1 cellular context compared by ENCODE assay signal in the genomic region with DNA sequence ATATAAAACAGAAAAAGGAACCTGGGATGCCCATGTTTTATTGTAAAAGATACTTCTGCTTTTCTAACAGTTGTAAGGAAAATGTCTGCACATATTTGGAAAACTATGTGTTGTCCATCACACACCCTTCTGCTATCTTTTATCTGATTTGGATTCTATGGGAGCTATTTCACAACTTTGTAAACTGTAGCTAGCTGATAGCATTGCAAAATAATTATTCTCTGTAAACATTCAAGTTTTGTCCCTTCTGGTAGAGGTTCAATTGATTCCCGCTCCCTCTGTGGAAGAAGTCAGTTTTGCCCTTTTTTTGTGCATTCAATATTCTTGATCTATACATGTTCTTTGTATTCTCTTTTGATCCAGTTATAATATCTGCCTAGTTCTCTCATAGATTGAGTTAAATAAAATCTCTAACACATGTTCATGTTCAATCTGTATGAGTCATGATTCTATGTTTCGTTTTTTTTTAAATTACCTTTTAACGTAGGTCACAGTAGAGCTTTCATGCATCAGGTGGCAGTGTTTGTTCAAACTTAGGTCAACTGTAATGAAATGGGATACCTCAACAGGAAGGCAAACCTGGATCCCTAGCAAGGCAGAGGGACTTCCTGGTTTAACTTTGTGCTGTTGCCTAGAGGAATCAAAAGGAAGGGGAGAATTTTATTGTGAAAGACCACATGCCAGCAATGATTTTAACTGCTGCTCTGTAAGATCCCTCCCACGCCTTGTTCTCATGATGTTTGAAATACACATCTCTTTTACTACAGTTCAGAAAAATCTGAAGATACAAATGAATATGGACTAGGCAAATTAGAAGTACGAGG.
A peak's percentile ranks its signal among the peaks of the same experiment; 100 is the strongest.
TF ChIP-seq lines count a peak whose summit lies in the region.

No MANE protein-coding gene starts in this region.

TF ChIP-seq in HepG2, 621 proteins besides CTCF, POLR2A, EP300 and RAD21 (continued from another document and continues in another):
- TF ChIP-seq, protein P1, sequence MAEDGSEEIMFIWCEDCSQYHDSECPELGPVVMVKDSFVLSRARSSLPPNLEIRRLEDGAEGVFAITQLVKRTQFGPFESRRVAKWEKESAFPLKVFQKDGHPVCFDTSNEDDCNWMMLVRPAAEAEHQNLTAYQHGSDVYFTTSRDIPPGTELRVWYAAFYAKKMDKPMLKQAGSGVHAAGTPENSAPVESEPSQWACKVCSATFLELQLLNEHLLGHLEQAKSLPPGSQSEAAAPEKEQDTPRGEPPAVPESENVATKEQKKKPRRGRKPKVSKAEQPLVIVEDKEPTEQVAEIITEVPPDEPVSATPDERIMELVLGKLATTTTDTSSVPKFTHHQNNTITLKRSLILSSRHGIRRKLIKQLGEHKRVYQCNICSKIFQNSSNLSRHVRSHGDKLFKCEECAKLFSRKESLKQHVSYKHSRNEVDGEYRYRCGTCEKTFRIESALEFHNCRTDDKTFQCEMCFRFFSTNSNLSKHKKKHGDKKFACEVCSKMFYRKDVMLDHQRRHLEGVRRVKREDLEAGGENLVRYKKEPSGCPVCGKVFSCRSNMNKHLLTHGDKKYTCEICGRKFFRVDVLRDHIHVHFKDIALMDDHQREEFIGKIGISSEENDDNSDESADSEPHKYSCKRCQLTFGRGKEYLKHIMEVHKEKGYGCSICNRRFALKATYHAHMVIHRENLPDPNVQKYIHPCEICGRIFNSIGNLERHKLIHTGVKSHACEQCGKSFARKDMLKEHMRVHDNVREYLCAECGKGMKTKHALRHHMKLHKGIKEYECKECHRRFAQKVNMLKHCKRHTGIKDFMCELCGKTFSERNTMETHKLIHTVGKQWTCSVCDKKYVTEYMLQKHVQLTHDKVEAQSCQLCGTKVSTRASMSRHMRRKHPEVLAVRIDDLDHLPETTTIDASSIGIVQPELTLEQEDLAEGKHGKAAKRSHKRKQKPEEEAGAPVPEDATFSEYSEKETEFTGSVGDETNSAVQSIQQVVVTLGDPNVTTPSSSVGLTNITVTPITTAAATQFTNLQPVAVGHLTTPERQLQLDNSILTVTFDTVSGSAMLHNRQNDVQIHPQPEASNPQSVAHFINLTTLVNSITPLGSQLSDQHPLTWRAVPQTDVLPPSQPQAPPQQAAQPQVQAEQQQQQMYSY (CRISPR knock-in tag; IDR thresholded peaks at IDR 0.05) = no peak
- TF ChIP-seq ZNF263 (CRISPR knock-in tag; IDR thresholded peaks at IDR 0.05) (no peak), HMGA1 (CRISPR knock-in tag; conservative IDR thresholded peaks at IDR 0.05) (no peak), SALL1 (CRISPR knock-in tag; IDR thresholded peaks at IDR 0.05) (no peak), ZNF260 (CRISPR knock-in tag; IDR thresholded peaks at IDR 0.05; ENCODE audit: borderline replicate concordance, low read depth) (no peak), ELF1 (CRISPR knock-in tag; IDR thresholded peaks at IDR 0.05) (peak; percentile 89), SMAD1 (CRISPR knock-in tag; IDR thresholded peaks at IDR 0.05; ENCODE audit: borderline replicate concordance, low read depth) (no peak), NPAS2 (CRISPR knock-in tag; IDR thresholded peaks at IDR 0.05; ENCODE audit: borderline replicate concordance) (no peak), PHF20 (CRISPR knock-in tag; IDR thresholded peaks at IDR 0.05) (no peak), TEAD2 (CRISPR knock-in tag; IDR thresholded peaks at IDR 0.05) (no peak), HNF4G (IDR thresholded peaks at IDR 0.05; ENCODE audit: borderline replicate concordance, low read depth, low read length) (no peak), HNF4G (CRISPR knock-in tag; IDR thresholded peaks at IDR 0.05; ENCODE audit: borderline replicate concordance, low read depth) (no peak), ESRRA (CRISPR knock-in tag; IDR thresholded peaks at IDR 0.05; ENCODE audit: low read depth) (no peak), ZNF839 (CRISPR knock-in tag; IDR thresholded peaks at IDR 0.05; ENCODE audit: borderline replicate concordance) (no peak), LCORL (IDR thresholded peaks at IDR 0.05) (no peak), LCORL (CRISPR knock-in tag; IDR thresholded peaks at IDR 0.05) (no peak), ZNF17 (CRISPR knock-in tag; IDR thresholded peaks at IDR 0.05) (no peak), ZNF430 (CRISPR knock-in tag; IDR thresholded peaks at IDR 0.05) (no peak)
- TF ChIP-seq, protein P2, sequence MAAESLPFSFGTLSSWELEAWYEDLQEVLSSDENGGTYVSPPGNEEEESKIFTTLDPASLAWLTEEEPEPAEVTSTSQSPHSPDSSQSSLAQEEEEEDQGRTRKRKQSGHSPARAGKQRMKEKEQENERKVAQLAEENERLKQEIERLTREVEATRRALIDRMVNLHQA (CRISPR knock-in tag; IDR thresholded peaks at IDR 0.05) = no peak
- TF ChIP-seq, protein P3, sequence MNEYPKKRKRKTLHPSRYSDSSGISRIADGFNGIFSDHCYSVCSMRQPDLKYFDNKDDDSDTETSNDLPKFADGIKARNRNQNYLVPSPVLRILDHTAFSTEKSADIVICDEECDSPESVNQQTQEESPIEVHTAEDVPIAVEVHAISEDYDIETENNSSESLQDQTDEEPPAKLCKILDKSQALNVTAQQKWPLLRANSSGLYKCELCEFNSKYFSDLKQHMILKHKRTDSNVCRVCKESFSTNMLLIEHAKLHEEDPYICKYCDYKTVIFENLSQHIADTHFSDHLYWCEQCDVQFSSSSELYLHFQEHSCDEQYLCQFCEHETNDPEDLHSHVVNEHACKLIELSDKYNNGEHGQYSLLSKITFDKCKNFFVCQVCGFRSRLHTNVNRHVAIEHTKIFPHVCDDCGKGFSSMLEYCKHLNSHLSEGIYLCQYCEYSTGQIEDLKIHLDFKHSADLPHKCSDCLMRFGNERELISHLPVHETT (CRISPR knock-in tag; conservative IDR thresholded peaks at IDR 0.05) = no peak
- TF ChIP-seq, protein P4, sequence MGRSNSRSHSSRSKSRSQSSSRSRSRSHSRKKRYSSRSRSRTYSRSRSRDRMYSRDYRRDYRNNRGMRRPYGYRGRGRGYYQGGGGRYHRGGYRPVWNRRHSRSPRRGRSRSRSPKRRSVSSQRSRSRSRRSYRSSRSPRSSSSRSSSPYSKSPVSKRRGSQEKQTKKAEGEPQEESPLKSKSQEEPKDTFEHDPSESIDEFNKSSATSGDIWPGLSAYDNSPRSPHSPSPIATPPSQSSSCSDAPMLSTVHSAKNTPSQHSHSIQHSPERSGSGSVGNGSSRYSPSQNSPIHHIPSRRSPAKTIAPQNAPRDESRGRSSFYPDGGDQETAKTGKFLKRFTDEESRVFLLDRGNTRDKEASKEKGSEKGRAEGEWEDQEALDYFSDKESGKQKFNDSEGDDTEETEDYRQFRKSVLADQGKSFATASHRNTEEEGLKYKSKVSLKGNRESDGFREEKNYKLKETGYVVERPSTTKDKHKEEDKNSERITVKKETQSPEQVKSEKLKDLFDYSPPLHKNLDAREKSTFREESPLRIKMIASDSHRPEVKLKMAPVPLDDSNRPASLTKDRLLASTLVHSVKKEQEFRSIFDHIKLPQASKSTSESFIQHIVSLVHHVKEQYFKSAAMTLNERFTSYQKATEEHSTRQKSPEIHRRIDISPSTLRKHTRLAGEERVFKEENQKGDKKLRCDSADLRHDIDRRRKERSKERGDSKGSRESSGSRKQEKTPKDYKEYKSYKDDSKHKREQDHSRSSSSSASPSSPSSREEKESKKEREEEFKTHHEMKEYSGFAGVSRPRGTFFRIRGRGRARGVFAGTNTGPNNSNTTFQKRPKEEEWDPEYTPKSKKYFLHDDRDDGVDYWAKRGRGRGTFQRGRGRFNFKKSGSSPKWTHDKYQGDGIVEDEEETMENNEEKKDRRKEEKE (IDR thresholded peaks at IDR 0.05) = no peak
- TF ChIP-seq, protein P5, sequence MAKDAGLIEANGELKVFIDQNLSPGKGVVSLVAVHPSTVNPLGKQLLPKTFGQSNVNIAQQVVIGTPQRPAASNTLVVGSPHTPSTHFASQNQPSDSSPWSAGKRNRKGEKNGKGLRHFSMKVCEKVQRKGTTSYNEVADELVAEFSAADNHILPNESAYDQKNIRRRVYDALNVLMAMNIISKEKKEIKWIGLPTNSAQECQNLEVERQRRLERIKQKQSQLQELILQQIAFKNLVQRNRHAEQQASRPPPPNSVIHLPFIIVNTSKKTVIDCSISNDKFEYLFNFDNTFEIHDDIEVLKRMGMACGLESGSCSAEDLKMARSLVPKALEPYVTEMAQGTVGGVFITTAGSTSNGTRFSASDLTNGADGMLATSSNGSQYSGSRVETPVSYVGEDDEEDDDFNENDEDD (CRISPR knock-in tag; IDR thresholded peaks at IDR 0.05; ENCODE audit: borderline replicate concordance) = no peak
- TF ChIP-seq, protein P6, sequence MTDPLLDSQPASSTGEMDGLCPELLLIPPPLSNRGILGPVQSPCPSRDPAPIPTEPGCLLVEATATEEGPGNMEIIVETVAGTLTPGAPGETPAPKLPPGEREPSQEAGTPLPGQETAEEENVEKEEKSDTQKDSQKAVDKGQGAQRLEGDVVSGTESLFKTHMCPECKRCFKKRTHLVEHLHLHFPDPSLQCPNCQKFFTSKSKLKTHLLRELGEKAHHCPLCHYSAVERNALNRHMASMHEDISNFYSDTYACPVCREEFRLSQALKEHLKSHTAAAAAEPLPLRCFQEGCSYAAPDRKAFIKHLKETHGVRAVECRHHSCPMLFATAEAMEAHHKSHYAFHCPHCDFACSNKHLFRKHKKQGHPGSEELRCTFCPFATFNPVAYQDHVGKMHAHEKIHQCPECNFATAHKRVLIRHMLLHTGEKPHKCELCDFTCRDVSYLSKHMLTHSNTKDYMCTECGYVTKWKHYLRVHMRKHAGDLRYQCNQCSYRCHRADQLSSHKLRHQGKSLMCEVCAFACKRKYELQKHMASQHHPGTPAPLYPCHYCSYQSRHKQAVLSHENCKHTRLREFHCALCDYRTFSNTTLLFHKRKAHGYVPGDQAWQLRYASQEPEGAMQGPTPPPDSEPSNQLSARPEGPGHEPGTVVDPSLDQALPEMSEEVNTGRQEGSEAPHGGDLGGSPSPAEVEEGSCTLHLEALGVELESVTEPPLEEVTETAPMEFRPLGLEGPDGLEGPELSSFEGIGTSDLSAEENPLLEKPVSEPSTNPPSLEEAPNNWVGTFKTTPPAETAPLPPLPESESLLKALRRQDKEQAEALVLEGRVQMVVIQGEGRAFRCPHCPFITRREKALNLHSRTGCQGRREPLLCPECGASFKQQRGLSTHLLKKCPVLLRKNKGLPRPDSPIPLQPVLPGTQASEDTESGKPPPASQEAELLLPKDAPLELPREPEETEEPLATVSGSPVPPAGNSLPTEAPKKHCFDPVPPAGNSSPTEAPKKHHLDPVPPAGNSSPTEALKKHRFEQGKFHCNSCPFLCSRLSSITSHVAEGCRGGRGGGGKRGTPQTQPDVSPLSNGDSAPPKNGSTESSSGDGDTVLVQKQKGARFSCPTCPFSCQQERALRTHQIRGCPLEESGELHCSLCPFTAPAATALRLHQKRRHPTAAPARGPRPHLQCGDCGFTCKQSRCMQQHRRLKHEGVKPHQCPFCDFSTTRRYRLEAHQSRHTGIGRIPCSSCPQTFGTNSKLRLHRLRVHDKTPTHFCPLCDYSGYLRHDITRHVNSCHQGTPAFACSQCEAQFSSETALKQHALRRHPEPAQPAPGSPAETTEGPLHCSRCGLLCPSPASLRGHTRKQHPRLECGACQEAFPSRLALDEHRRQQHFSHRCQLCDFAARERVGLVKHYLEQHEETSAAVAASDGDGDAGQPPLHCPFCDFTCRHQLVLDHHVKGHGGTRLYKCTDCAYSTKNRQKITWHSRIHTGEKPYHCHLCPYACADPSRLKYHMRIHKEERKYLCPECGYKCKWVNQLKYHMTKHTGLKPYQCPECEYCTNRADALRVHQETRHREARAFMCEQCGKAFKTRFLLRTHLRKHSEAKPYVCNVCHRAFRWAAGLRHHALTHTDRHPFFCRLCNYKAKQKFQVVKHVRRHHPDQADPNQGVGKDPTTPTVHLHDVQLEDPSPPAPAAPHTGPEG (CRISPR knock-in tag; IDR thresholded peaks at IDR 0.05) = no peak
- TF ChIP-seq, protein P7, sequence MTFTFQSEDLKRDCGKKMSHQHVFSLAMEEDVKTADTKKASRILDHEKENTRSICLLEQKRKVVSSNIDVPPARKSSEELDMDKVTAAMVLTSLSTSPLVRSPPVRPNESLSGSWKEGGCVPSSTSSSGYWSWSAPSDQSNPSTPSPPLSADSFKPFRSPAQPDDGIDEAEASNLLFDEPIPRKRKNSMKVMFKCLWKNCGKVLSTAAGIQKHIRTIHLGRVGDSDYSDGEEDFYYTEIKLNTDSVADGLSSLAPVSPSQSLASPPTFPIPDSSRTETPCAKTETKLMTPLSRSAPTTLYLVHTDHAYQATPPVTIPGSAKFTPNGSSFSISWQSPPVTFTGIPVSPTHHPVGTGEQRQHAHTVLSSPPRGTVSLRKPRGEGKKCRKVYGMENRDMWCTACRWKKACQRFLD (CRISPR knock-in tag; IDR thresholded peaks at IDR 0.05; ENCODE audit: borderline replicate concordance) = no peak
- TF ChIP-seq, protein P8, sequence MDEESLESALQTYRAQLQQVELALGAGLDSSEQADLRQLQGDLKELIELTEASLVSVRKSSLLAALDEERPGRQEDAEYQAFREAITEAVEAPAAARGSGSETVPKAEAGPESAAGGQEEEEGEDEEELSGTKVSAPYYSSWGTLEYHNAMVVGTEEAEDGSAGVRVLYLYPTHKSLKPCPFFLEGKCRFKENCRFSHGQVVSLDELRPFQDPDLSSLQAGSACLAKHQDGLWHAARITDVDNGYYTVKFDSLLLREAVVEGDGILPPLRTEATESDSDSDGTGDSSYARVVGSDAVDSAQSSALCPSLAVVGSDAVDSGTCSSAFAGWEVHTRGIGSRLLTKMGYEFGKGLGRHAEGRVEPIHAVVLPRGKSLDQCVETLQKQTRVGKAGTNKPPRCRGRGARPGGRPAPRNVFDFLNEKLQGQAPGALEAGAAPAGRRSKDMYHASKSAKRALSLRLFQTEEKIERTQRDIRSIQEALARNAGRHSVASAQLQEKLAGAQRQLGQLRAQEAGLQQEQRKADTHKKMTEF (CRISPR knock-in tag; IDR thresholded peaks at IDR 0.05) = 0 out of 2 replicates have a peak, but pooled peaks have one; percentile 12
